1 cellular context compared by ENCODE assay signal in genomic region chr14:87712386-87713113, GRCh38.
TF ChIP-seq lines count a peak whose summit lies in the region.

No MANE protein-coding gene starts in this region.

TF ChIP-seq in neural cell, 6 proteins besides CTCF, POLR2A, EP300 and RAD21 (continued from another document):
- TF ChIP-seq REST (IDR thresholded peaks at IDR 0.05; ENCODE audit: borderline replicate concordance) (no peak), MXI1 (conservative IDR thresholded peaks at IDR 0.05; ENCODE audit: poor library complexity, severe bottlenecking) (no peak), POLR2AphosphoS5 (IDR thresholded peaks at IDR 0.05) (no peak)
TF ChIP-seq in neural cell: peak in this region for 1.
